In the genomic region with DNA sequence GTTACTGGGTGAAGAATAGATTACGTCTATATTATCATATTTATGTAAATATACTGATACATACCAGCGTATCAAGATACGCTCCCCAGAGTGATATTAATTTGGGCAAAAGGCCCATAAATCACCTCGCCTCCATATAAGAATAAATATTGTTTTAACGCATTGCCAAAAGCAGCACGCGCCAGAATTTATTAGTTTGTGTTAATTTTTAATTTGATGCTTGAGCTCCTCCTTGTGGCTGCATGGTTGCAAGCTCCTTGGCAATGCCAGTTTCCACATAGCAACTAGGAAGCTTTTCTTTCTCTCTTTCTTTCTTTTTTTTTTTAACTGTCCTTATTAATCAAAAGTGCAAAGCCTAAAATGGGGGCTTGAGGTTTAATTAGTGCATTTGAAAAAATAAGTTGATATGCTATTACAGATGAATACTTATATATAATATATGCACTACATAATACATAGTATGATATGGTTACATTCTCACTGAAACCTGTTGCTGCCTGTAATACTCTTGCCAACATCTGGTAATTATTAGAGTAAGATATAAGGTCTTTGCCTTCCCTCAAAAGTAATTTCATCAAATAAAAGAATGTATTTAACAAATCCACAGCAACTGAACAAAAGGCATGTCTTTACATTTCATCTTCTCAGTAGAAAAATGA, we compare ENCODE assay signal across 9 cellular contexts.
DNase-seq lines count a peak whose midpoint lies in the region; ATAC-seq, FAIRE-seq and TF ChIP-seq lines count a peak whose summit lies in the region.
"Had no signal": no experiment of that assay in that cellular context is flagged by ENCODE, and none has a peak within 500 bp of the region (broad histone marks: within the 10 kb centered on the region; RNA-seq: fewer than 3 reads in every experiment).

No MANE protein-coding gene starts in this region.

- no peaks in the 10 kb centered on the region for H3K9me3 Mint-ChIP-seq in stimulated activated memory B cell treated with anti-CD40 and anti-IgM and Interleukin-4, amounts not matched to agents 10 μg/mL and 1 μg/mL and 100 μg/mL, for 72 hours
- H3K9me3 Mint-ChIP-seq: T-helper 1 cell treated with Interleukin-12 subunit alpha and Interleukin-12 subunit beta and Interleukin-4 antibody, amounts not matched to agents 30 μg/mL and 1 μg/mL, for 36 hours had no signal

- TF ChIP-seq EP300 in Ishikawa (IDR thresholded peaks at IDR 0.05; ENCODE audit: borderline replicate concordance): no peak

- no peak overlapping the region for H3K4me3 Mint-ChIP-seq in stimulated activated memory B cell treated with anti-CD40 and anti-IgM and Interleukin-4, amounts not matched to agents 10 μg/mL and 1 μg/mL and 100 μg/mL, for 72 hours
- H3K4me3 Mint-ChIP-seq: T-helper 1 cell treated with Interleukin-12 subunit alpha and Interleukin-12 subunit beta and Interleukin-4 antibody, amounts not matched to agents 30 μg/mL and 1 μg/mL, for 36 hours had no signal

- TF ChIP-seq CTCF in D721Med (IDR thresholded peaks at IDR 0.05; ENCODE audit: insufficient read depth, missing control alignments): peak; percentile 85

- no peak overlapping the region for H3K27ac Mint-ChIP-seq in stimulated activated memory B cell treated with anti-CD40 and anti-IgM and Interleukin-4, amounts not matched to agents 10 μg/mL and 1 μg/mL and 100 μg/mL, for 72 hours
- H3K27ac Mint-ChIP-seq: T-helper 1 cell treated with Interleukin-12 subunit alpha and Interleukin-12 subunit beta and Interleukin-4 antibody, amounts not matched to agents 30 μg/mL and 1 μg/mL, for 36 hours had no signal

- H3K36me3 Mint-ChIP-seq in stimulated activated memory B cell treated with anti-CD40 and anti-IgM and Interleukin-4, amounts not matched to agents 10 μg/mL and 1 μg/mL and 100 μg/mL, for 72 hours: no peaks in the 10 kb centered on the region

- no peak for ATAC-seq in stimulated activated memory B cell treated with anti-CD40 and anti-IgM and Interleukin-4, amounts not matched to agents 10 μg/mL and 1 μg/mL and 100 μg/mL, for 72 hours

- TF ChIP-seq RAD21 in Ishikawa (IDR thresholded peaks at IDR 0.05; ENCODE audit: low read depth): peak; percentile 82

- no peak for FAIRE-seq in D721Med (lab: Jason Lieb, UNC)
- FAIRE-seq in GM19239 (lab: Jason Lieb, UNC): peak; percentile 83

- H3K4me1 Mint-ChIP-seq in stimulated activated memory B cell treated with anti-CD40 and anti-IgM and Interleukin-4, amounts not matched to agents 10 μg/mL and 1 μg/mL and 100 μg/mL, for 72 hours: peaks cover 11% of the 10 kb centered on the region

- no peaks in the 10 kb centered on the region for H3K27me3 Mint-ChIP-seq in stimulated activated memory B cell treated with anti-CD40 and anti-IgM and Interleukin-4, amounts not matched to agents 10 μg/mL and 1 μg/mL and 100 μg/mL, for 72 hours

- DNase-seq in D721Med (ENCODE audit: insufficient read length, low spot score): no peak
- DNase-seq in GM19239 (ENCODE audit: insufficient read length, low spot score): peak; percentile 15
- DNase-seq in SW480 (ENCODE audit: low spot score): peak; percentile 49
- DNase-seq in germinal center (ENCODE audit: low spot score): peak; percentile 33
- DNase-seq in retina: peak; percentile 51
- no peak for DNase-seq in activated T-cell treated with anti-CD3 and anti-CD28 coated beads, Interleukin-2, amount 50 U/mL, for 48 hours

TF ChIP-seq in Ishikawa, 13 proteins besides CTCF, POLR2A, EP300 and RAD21:
- TF ChIP-seq YY1 (IDR thresholded peaks at IDR 0.05; ENCODE audit: low read depth) (no peak), CREB1 (IDR thresholded peaks at IDR 0.05; ENCODE audit: low read depth) (no peak), ZBTB7A (IDR thresholded peaks at IDR 0.05; ENCODE audit: low read depth) (no peak), EGR1 (IDR thresholded peaks at IDR 0.05) (no peak)

Comparison
In these comparisons a context has a peak if more than half of its experiments do, and no peak if none do; other contexts are left out.
1. DNase-seq: peak in GM19239 (single experiment), SW480 (single experiment), germinal center (single experiment) and retina (single experiment); none in D721Med (single experiment) and activated T-cell treated with anti-CD3 and anti-CD28 coated beads, Interleukin-2, amount 50 U/mL, for 48 hours (0 of 2).